In genomic region chr7:157397751-157398691, GRCh38 we compare ENCODE assay signal across 1 cellular context.
TF ChIP-seq lines count a peak whose summit lies in the region.

No MANE protein-coding gene starts in this region.

TF ChIP-seq in K562, 482 proteins besides CTCF, POLR2A, EP300 and RAD21 (continued from another document and continues in another):
- TF ChIP-seq ZBTB2 (IDR thresholded peaks at IDR 0.05) (no peak; the same call in 1 of the 2 replicates), ZNF217 (CRISPR knock-in tag; IDR thresholded peaks at IDR 0.05) (no peak), GTF2F1 (IDR thresholded peaks at IDR 0.05; ENCODE audit: low read depth, low read length) (no peak), ZNF57 (CRISPR knock-in tag; IDR thresholded peaks at IDR 0.05) (no peak), RNF2 (IDR thresholded peaks at IDR 0.05) (peak; percentile 54; the same call in 1 of the 2 replicates), NCOR1 (IDR thresholded peaks at IDR 0.05) (peak; percentile 94), SOX6 (IDR thresholded peaks at IDR 0.05) (peak; percentile 86), TBP (optimal IDR thresholded peaks at IDR 0.05; ENCODE audit: low read depth, low read length) (peak; percentile 57), YY1 (IDR thresholded peaks at IDR 0.05; ENCODE audit: borderline replicate concordance in 1 of 3, control insufficient read depth in 1 of 3, extremely low read depth in 1 of 3, insufficient read depth in 3 of 3, insufficient read length in 1 of 3, insufficient replicate concordance in 2 of 3, low read depth in 1 of 3, low read length in 2 of 3) (peak; percentile 47 to 95 (median 82)), ETV1 (tag; conservative IDR thresholded peaks at IDR 0.05; ENCODE audit: low read depth) (no peak), ZNF740 (CRISPR knock-in tag; IDR thresholded peaks at IDR 0.05) (no peak), ZNF740 (tag; IDR thresholded peaks at IDR 0.05) (no peak; a peak in 1 of 4 replicates), HIVEP1 (CRISPR knock-in tag; IDR thresholded peaks at IDR 0.05) (no peak), ZBTB8A (IDR thresholded peaks at IDR 0.05; ENCODE audit: partially characterized antibody) (no peak), ZNF778 (CRISPR knock-in tag; IDR thresholded peaks at IDR 0.05) (no peak), THAP7 (CRISPR knock-in tag; IDR thresholded peaks at IDR 0.05) (no peak), AFF4 (CRISPR knock-in tag; IDR thresholded peaks at IDR 0.05) (no peak), ILK (tag; IDR thresholded peaks at IDR 0.05; ENCODE audit: borderline replicate concordance, low read depth) (no peak), ZNF316 (IDR thresholded peaks at IDR 0.05) (no peak), USF2 (CRISPR knock-in tag; IDR thresholded peaks at IDR 0.05) (peak; percentile 71), FOXA3 (CRISPR knock-in tag; conservative IDR thresholded peaks at IDR 0.05 in 1 of 2, IDR thresholded peaks at IDR 0.05 in 1 of 2) (peak; percentile 10 to 49; a peak in 1 of 4 replicates), PRMT5 (CRISPR knock-in tag; IDR thresholded peaks at IDR 0.05) (no peak), E2F8 (IDR thresholded peaks at IDR 0.05; ENCODE audit: low read depth, partially characterized antibody) (no peak), SMARCA4 (IDR thresholded peaks at IDR 0.05) (peak; percentile 94), SMARCB1 (IDR thresholded peaks at IDR 0.05; ENCODE audit: insufficient read length, low read depth) (peak; percentile 90), ZBTB9 (CRISPR knock-in tag; IDR thresholded peaks at IDR 0.05) (peak; percentile 50; the same call in 1 of the 2 replicates), NONO (IDR thresholded peaks at IDR 0.05; ENCODE audit: low read depth in 2 of 2, low read length in 1 of 2) (no peak), ZNF785 (CRISPR knock-in tag; IDR thresholded peaks at IDR 0.05) (no peak), PURB (CRISPR knock-in tag; IDR thresholded peaks at IDR 0.05; ENCODE audit: low read depth) (no peak), BRF2 (IDR thresholded peaks at IDR 0.05; ENCODE audit: borderline replicate concordance, insufficient read depth, insufficient read length) (no peak), ZKSCAN3 (CRISPR knock-in tag; IDR thresholded peaks at IDR 0.05) (no peak), GTF2E2 (tag; IDR thresholded peaks at IDR 0.05) (no peak), ZNF146 (CRISPR knock-in tag; IDR thresholded peaks at IDR 0.05; ENCODE audit: unreplicated experiment) (no peak), FOXJ2 (tag; IDR thresholded peaks at IDR 0.05) (0 out of 2 replicates have a peak, but pooled peaks have one; percentile 60), HDAC1 (IDR thresholded peaks at IDR 0.05) (peak; percentile 39 to 73; a peak in 2 of 4 replicates), NELFE (IDR thresholded peaks at IDR 0.05; ENCODE audit: insufficient read depth, insufficient read length) (no peak), TGIF2 (CRISPR knock-in tag; IDR thresholded peaks at IDR 0.05) (no peak), TCFL5 (CRISPR knock-in tag; conservative IDR thresholded peaks at IDR 0.05) (no peak), ZNF639 (CRISPR knock-in tag; conservative IDR thresholded peaks at IDR 0.05 in 1 of 2, IDR thresholded peaks at IDR 0.05 in 1 of 2) (peak in 1 of 2 experiments; percentile 75; a peak in 1 of 4 replicates), TBL1XR1 (IDR thresholded peaks at IDR 0.05; ENCODE audit: low read length in 2 of 2) (peak; percentile 70 to 95; a peak in 3 of 4 replicates), MEIS2 (IDR thresholded peaks at IDR 0.05; ENCODE audit: partially characterized antibody) (peak; percentile 33), ZBTB26 (CRISPR knock-in tag; IDR thresholded peaks at IDR 0.05) (no peak), ZNF717 (CRISPR knock-in tag; IDR thresholded peaks at IDR 0.05) (no peak), LCOR (CRISPR knock-in tag; IDR thresholded peaks at IDR 0.05) (peak; percentile 90; the same call in 1 of the 2 replicates), MBD1 (CRISPR knock-in tag; IDR thresholded peaks at IDR 0.05) (peak; percentile 62; the same call in 1 of the 2 replicates)
